ENCODE assay signal across 1 cellular context in genomic region chr2:202032841-202033316, GRCh38.
A peak's percentile ranks its signal among the peaks of the same experiment; 100 is the strongest.
TF ChIP-seq lines count a peak whose summit lies in the region.

No MANE protein-coding gene starts in this region.

TF ChIP-seq in WTC11, 78 proteins besides CTCF, POLR2A, EP300 and RAD21 (continued from another document):
- TF ChIP-seq AFF4 (CRISPR knock-in tag; IDR thresholded peaks at IDR 0.05; ENCODE audit: borderline replicate concordance): 0 out of 2 replicates have a peak, but pooled peaks have one; percentile 15
- TF ChIP-seq ZNF425 (CRISPR knock-in tag; conservative IDR thresholded peaks at IDR 0.05): no peak
- no peak for TF ChIP-seq ZNF317 (CRISPR knock-in tag; IDR thresholded peaks at IDR 0.05; ENCODE audit: borderline replicate concordance, low read depth)
- TF ChIP-seq GABPB1 (CRISPR knock-in tag; IDR thresholded peaks at IDR 0.05): no peak
- no peak for TF ChIP-seq IRF1 (CRISPR knock-in tag; IDR thresholded peaks at IDR 0.05)
- TF ChIP-seq ATF6 (CRISPR knock-in tag; IDR thresholded peaks at IDR 0.05): no peak
- TF ChIP-seq ZNF532 (CRISPR knock-in tag; IDR thresholded peaks at IDR 0.05; ENCODE audit: borderline replicate concordance): no peak
- peak; percentile 44; the same call in 1 of the 2 replicates for TF ChIP-seq USF1 (CRISPR knock-in tag; IDR thresholded peaks at IDR 0.05)
- TF ChIP-seq CREB1 (CRISPR knock-in tag; IDR thresholded peaks at IDR 0.05): no peak
- 0 out of 2 replicates have a peak, but pooled peaks have one; percentile 36 for TF ChIP-seq ZNF219 (CRISPR knock-in tag; IDR thresholded peaks at IDR 0.05; ENCODE audit: borderline replicate concordance)
- no peak for TF ChIP-seq FOXK1 (CRISPR knock-in tag; IDR thresholded peaks at IDR 0.05)
- no peak for TF ChIP-seq ELF4 (CRISPR knock-in tag; IDR thresholded peaks at IDR 0.05; ENCODE audit: low read depth)
- TF ChIP-seq ZNF232 (CRISPR knock-in tag; IDR thresholded peaks at IDR 0.05): no peak
- peak; percentile 33; the same call in 1 of the 2 replicates for TF ChIP-seq ZNF281 (CRISPR knock-in tag; IDR thresholded peaks at IDR 0.05)
TF ChIP-seq in WTC11: peak in this region for 8.
